ENCODE assay signal across 1 cellular context in the genomic region with DNA sequence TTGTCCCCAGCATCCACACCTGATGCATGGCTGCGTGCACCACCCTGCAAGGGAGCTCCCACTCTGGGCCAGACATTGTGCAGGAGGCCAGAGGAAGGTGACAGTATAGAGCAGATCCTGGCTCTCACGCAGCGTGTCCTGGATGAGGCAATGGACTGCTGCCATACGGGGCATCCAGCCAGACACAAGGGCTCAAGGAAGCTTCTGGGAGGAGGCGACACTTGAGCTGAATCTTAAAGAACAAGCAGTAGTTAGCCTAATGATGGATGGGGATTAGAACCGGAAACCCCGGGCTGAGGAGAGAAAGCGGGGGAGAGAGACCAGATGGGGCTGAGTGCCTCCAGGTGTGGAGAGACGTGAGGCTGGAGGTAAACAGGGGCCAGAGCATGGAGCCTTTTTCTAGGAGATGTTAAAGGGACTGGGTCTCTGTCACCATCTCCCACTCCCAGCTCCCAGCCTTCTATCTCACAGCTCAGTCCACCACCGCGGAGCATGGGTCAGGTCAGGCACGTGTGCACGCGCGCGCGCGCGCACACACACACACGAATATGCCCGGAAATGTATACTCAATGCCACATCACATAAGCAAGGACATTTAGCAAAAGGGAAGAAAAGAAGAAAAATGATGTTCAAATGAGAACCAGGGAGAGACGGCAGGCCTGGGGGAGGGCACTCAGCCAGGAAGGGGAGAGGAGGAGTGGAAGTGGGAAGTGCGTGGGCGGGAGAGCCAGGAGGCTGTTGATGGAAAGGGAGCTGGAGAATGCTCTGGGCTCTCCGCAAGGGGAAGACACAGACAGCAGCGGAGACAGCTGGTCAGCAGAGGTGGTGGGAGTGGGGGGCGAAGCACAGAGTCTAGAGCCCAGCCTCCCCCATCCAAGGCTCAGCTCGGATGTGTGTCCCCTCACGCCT.
TF ChIP-seq lines count a peak whose summit lies in the region.

No MANE protein-coding gene starts in this region.

TF ChIP-seq in IMR-90, 13 proteins besides CTCF, POLR2A, EP300 and RAD21:
- TF ChIP-seq MXI1 (IDR thresholded peaks at IDR 0.05; ENCODE audit: borderline replicate concordance, low read depth, low read length) = no peak
- TF ChIP-seq MAZ (IDR thresholded peaks at IDR 0.05; ENCODE audit: borderline replicate concordance, low read depth, low read length) = no peak
- TF ChIP-seq CEBPB (IDR thresholded peaks at IDR 0.05; ENCODE audit: low read depth, low read length) = peak; percentile 76
- TF ChIP-seq RFX5 (IDR thresholded peaks at IDR 0.05; ENCODE audit: low read depth, low read length) = no peak
- no peak for TF ChIP-seq RCOR1 (IDR thresholded peaks at IDR 0.05; ENCODE audit: insufficient replicate concordance, low read length)
- peak; percentile 81 for TF ChIP-seq BHLHE40 (IDR thresholded peaks at IDR 0.05; ENCODE audit: low read depth, low read length)
- peak; percentile 61; the same call in 1 of the 2 replicates for TF ChIP-seq USF2 (IDR thresholded peaks at IDR 0.05; ENCODE audit: low read depth, low read length)
